In genomic region chr4:112431158-112431557, GRCh38 we compare ENCODE assay signal across 23 cellular contexts.
"Had no signal": no experiment of that assay in that cellular context is flagged by ENCODE, and none has a peak within 500 bp of the region (broad histone marks: within the 10 kb centered on the region; RNA-seq: fewer than 3 reads in every experiment).

No MANE protein-coding gene starts in this region.

- H3K9me3 ChIP-seq: gastroesophageal sphincter, left lung, neutrophil, spleen, thoracic aorta, transverse colon had no signal

- FAIRE-seq: endothelial cell of umbilical vein, keratinocyte had no signal

- DNase-seq: effector CD4-positive, alpha-beta T cell; endodermal cell; glutamatergic neuron; immature natural killer cell; left lung; mesendoderm; naive B cell; posterior cingulate gyrus; spleen; stimulated activated CD4-positive, alpha-beta T cell treated with anti-CD3 and anti-CD28 coated beads, Interleukin-15, amount 100 ng/mL, for 24 hours; stimulated activated CD4-positive, alpha-beta T cell treated with anti-CD3 and anti-CD28 coated beads, Interleukin-1b, Interleukin-23, amount 100 ng/mL, for 48 hours; stimulated activated CD4-positive, alpha-beta T cell treated with anti-CD3 and anti-CD28 coated beads, Interleukin-4, amount 100 ng/mL, for 24 hours; stimulated activated naive B cell treated with anti-CD40 and anti-IgM and Interleukin-4, amounts not matched to agents 10 μg/mL and 1 μg/mL and 100 μg/mL, for 72 hours; stimulated activated naive CD8-positive, alpha-beta T cell treated with anti-CD3 and anti-CD28 coated beads, Interleukin-15, amount 100 ng/mL, for 72 hours; substantia nigra; transverse colon had no signal

- H3K27me3 ChIP-seq: gastroesophageal sphincter, left lung, neutrophil, spleen, transverse colon had no signal

- H3K4me3 ChIP-seq: coronary artery, gastroesophageal sphincter, left lung, spleen, thoracic aorta, transverse colon had no signal

- H3K4me1 ChIP-seq: gastroesophageal sphincter, left lung, spleen, transverse colon had no signal

- ATAC-seq: gastroesophageal sphincter; left lung; sciatic nerve; stimulated activated naive B cell treated with anti-CD40 and anti-IgM and Interleukin-4, amounts not matched to agents 10 μg/mL and 1 μg/mL and 100 μg/mL, for 72 hours; stimulated activated naive CD8-positive, alpha-beta T cell treated with anti-CD3 and anti-CD28 coated beads, Interleukin-15, amount 100 ng/mL, for 72 hours had no signal

- H3K27ac ChIP-seq: coronary artery, gastroesophageal sphincter, left lung, spleen, thoracic aorta, transverse colon had no signal
